In genomic region chr2:219498280-219499057, GRCh38 we compare ENCODE assay signal across 1 cellular context.
TF ChIP-seq lines count a peak whose summit lies in the region.

Gene GMPPA, plus strand, starts transcription at chr2:219498891. Its CDS starts 1,085 bp downstream, at chr2:219499976.

TF ChIP-seq in HEK293, 187 proteins besides CTCF, POLR2A, EP300 and RAD21 (continued from another document):
- no peak for TF ChIP-seq PRDM6 (tag by site-specific recombination; IDR thresholded peaks at IDR 0.05)
- TF ChIP-seq GLIS1 (tag by site-specific recombination; IDR thresholded peaks at IDR 0.05): peak; percentile 34
- TF ChIP-seq SP2 (tag by site-specific recombination; IDR thresholded peaks at IDR 0.05): peak; percentile 93
- TF ChIP-seq ZNF76 (tag by site-specific recombination; IDR thresholded peaks at IDR 0.05; ENCODE audit: borderline replicate concordance, low read depth): peak; percentile 91
- TF ChIP-seq ZNF311 (tag by site-specific recombination; IDR thresholded peaks at IDR 0.05; ENCODE audit: borderline replicate concordance): no peak
- peak; percentile 81 for TF ChIP-seq ZXDB (tag by site-specific recombination; IDR thresholded peaks at IDR 0.05)
- peak; percentile 13; the same call in 1 of the 2 replicates for TF ChIP-seq ZBTB20 (tag by site-specific recombination; IDR thresholded peaks at IDR 0.05)
- TF ChIP-seq ZNF341 (tag by site-specific recombination; IDR thresholded peaks at IDR 0.05; ENCODE audit: low read depth): peak; percentile 70
- TF ChIP-seq, protein P1, sequence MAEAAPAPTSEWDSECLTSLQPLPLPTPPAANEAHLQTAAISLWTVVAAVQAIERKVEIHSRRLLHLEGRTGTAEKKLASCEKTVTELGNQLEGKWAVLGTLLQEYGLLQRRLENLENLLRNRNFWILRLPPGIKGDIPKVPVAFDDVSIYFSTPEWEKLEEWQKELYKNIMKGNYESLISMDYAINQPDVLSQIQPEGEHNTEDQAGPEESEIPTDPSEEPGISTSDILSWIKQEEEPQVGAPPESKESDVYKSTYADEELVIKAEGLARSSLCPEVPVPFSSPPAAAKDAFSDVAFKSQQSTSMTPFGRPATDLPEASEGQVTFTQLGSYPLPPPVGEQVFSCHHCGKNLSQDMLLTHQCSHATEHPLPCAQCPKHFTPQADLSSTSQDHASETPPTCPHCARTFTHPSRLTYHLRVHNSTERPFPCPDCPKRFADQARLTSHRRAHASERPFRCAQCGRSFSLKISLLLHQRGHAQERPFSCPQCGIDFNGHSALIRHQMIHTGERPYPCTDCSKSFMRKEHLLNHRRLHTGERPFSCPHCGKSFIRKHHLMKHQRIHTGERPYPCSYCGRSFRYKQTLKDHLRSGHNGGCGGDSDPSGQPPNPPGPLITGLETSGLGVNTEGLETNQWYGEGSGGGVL (tag by site-specific recombination; IDR thresholded peaks at IDR 0.05): no peak; the same call in 1 of the 2 replicates
- peak; percentile 43; the same call in 1 of the 2 replicates for TF ChIP-seq KLF1 (tag by site-specific recombination; IDR thresholded peaks at IDR 0.05)
- no peak for TF ChIP-seq ZNF747 (tag by site-specific recombination; IDR thresholded peaks at IDR 0.05)
- 0 out of 2 replicates have a peak, but pooled peaks have one; percentile 15 for TF ChIP-seq ZNF600 (tag by site-specific recombination; IDR thresholded peaks at IDR 0.05)
- peak; percentile 43 for TF ChIP-seq GLIS2 (tag by site-specific recombination; IDR thresholded peaks at IDR 0.05)
- no peak for TF ChIP-seq ZNF132 (tag by site-specific recombination; IDR thresholded peaks at IDR 0.05; ENCODE audit: borderline replicate concordance)
- TF ChIP-seq ZNF837 (tag by site-specific recombination; IDR thresholded peaks at IDR 0.05): no peak
- TF ChIP-seq ZNF184 (tag by site-specific recombination; IDR thresholded peaks at IDR 0.05): no peak
- no peak for TF ChIP-seq ZNF658 (tag by site-specific recombination; IDR thresholded peaks at IDR 0.05)
- no peak for TF ChIP-seq ZNF324 (tag by site-specific recombination; IDR thresholded peaks at IDR 0.05)
- peak; percentile 52 for TF ChIP-seq ZIC2 (tag by site-specific recombination; IDR thresholded peaks at IDR 0.05)
- TF ChIP-seq ZNF10 (tag by site-specific recombination; IDR thresholded peaks at IDR 0.05): no peak
- TF ChIP-seq ZNF488 (tag by site-specific recombination; IDR thresholded peaks at IDR 0.05): no peak
- TF ChIP-seq, protein P2, sequence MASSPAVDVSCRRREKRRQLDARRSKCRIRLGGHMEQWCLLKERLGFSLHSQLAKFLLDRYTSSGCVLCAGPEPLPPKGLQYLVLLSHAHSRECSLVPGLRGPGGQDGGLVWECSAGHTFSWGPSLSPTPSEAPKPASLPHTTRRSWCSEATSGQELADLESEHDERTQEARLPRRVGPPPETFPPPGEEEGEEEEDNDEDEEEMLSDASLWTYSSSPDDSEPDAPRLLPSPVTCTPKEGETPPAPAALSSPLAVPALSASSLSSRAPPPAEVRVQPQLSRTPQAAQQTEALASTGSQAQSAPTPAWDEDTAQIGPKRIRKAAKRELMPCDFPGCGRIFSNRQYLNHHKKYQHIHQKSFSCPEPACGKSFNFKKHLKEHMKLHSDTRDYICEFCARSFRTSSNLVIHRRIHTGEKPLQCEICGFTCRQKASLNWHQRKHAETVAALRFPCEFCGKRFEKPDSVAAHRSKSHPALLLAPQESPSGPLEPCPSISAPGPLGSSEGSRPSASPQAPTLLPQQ (tag by site-specific recombination; IDR thresholded peaks at IDR 0.05): peak; percentile 97
- peak; percentile 73 for TF ChIP-seq ZBTB17 (tag by site-specific recombination; IDR thresholded peaks at IDR 0.05)
- TF ChIP-seq ZNF768 (tag by site-specific recombination; IDR thresholded peaks at IDR 0.05): no peak
- no peak for TF ChIP-seq HOXA7 (CRISPR knock-in tag; IDR thresholded peaks at IDR 0.05; ENCODE audit: borderline replicate concordance)
- TF ChIP-seq IKZF3 (tag by site-specific recombination; IDR thresholded peaks at IDR 0.05): peak; percentile 46; the same call in 1 of the 2 replicates
- peak; percentile 94 for TF ChIP-seq ZFP69B (tag by site-specific recombination; IDR thresholded peaks at IDR 0.05)
- peak; percentile 57 for TF ChIP-seq PATZ1 (tag by site-specific recombination; IDR thresholded peaks at IDR 0.05)
- TF ChIP-seq KLF8 (tag by site-specific recombination; IDR thresholded peaks at IDR 0.05): 0 out of 2 replicates have a peak, but pooled peaks have one; percentile 66
- no peak for TF ChIP-seq ZNF354C (tag by site-specific recombination; IDR thresholded peaks at IDR 0.05; ENCODE audit: borderline replicate concordance, low read depth)
- TF ChIP-seq ZBTB6 (tag by site-specific recombination; IDR thresholded peaks at IDR 0.05): no peak
- no peak for TF ChIP-seq ZNF433 (tag by site-specific recombination; IDR thresholded peaks at IDR 0.05; ENCODE audit: low read depth)
- TF ChIP-seq REST (tag by site-specific recombination; IDR thresholded peaks at IDR 0.05): peak; percentile 37; the same call in 1 of the 2 replicates
- TF ChIP-seq ZBTB8A (tag by site-specific recombination; IDR thresholded peaks at IDR 0.05): peak; percentile 88
- TF ChIP-seq ZNF335 (tag by site-specific recombination; conservative IDR thresholded peaks at IDR 0.05): peak; percentile 42
- TF ChIP-seq GLI2 (tag by site-specific recombination; IDR thresholded peaks at IDR 0.05; ENCODE audit: borderline replicate concordance, low read depth): no peak
- no peak for TF ChIP-seq ZBTB7A (tag by site-specific recombination; IDR thresholded peaks at IDR 0.05; ENCODE audit: low read depth)
- 0 out of 2 replicates have a peak, but pooled peaks have one; percentile 11 for TF ChIP-seq ZNF24 (tag by site-specific recombination; IDR thresholded peaks at IDR 0.05)
- peak; percentile 78 for TF ChIP-seq EGR2 (tag by site-specific recombination; IDR thresholded peaks at IDR 0.05; ENCODE audit: low read depth)
- peak; percentile 55 for TF ChIP-seq ZNF366 (tag by site-specific recombination; conservative IDR thresholded peaks at IDR 0.05)
- 0 out of 2 replicates have a peak, but pooled peaks have one; percentile 13 for TF ChIP-seq SP7 (tag by site-specific recombination; IDR thresholded peaks at IDR 0.05)
- no peak for TF ChIP-seq ZNF501 (tag by site-specific recombination; IDR thresholded peaks at IDR 0.05)
- TF ChIP-seq, protein P3, sequence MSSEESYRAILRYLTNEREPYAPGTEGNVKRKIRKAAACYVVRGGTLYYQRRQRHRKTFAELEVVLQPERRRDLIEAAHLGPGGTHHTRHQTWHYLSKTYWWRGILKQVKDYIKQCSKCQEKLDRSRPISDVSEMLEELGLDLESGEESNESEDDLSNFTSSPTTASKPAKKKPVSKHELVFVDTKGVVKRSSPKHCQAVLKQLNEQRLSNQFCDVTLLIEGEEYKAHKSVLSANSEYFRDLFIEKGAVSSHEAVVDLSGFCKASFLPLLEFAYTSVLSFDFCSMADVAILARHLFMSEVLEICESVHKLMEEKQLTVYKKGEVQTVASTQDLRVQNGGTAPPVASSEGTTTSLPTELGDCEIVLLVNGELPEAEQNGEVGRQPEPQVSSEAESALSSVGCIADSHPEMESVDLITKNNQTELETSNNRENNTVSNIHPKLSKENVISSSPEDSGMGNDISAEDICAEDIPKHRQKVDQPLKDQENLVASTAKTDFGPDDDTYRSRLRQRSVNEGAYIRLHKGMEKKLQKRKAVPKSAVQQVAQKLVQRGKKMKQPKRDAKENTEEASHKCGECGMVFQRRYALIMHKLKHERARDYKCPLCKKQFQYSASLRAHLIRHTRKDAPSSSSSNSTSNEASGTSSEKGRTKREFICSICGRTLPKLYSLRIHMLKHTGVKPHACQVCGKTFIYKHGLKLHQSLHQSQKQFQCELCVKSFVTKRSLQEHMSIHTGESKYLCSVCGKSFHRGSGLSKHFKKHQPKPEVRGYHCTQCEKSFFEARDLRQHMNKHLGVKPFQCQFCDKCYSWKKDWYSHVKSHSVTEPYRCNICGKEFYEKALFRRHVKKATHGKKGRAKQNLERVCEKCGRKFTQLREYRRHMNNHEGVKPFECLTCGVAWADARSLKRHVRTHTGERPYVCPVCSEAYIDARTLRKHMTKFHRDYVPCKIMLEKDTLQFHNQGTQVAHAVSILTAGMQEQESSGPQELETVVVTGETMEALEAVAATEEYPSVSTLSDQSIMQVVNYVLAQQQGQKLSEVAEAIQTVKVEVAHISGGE (tag by site-specific recombination; conservative IDR thresholded peaks at IDR 0.05; ENCODE audit: low read depth): peak; percentile 37; the same call in 1 of the 2 replicates
TF ChIP-seq in HEK293: peak in this region for 31.
